Comparison of ENCODE assay signal across 8 cellular contexts in genomic region chr16:47258874-47259461, GRCh38.
DNase-seq lines count a peak whose midpoint lies in the region; ATAC-seq, FAIRE-seq and TF ChIP-seq lines count a peak whose summit lies in the region.

No MANE protein-coding gene starts in this region.

- H3K9me3 Mint-ChIP-seq in CD14-positive monocyte (no peaks in the 10 kb centered on the region), neural crest cell (peaks cover 2% of the 10 kb centered on the region)

- TF ChIP-seq CTCF in CD14-positive monocyte (IDR thresholded peaks at IDR 0.05) (peak; percentile 74), neural crest cell (conservative IDR thresholded peaks at IDR 0.05) (peak; percentile 74)

- no peak overlapping the region for H3K27ac Mint-ChIP-seq in CD14-positive monocyte
- no peak overlapping the region for H3K27ac Mint-ChIP-seq in neural crest cell (ENCODE audit: unreplicated experiment)

- intact Hi-C loops in CD14-positive monocyte (cut with micrococcal nuclease): no loop called here

- H3K36me3 Mint-ChIP-seq in CD14-positive monocyte (peaks cover 37 to 50% of the 10 kb centered on the region in 2 donors), neural crest cell (ENCODE audit: low read depth) (peaks cover 10% of the 10 kb centered on the region)

- ATAC-seq in GM19035 (IDR thresholded peaks at IDR 0.05; ENCODE audit: unreplicated experiment): no peak

- TF ChIP-seq POLR2A in GM12892 (IDR thresholded peaks at IDR 0.05; ENCODE audit: low read depth, low read length): no peak

- DNase-seq in CD14-positive monocyte (ENCODE audit: low spot score) (no peak), GM12892 (ENCODE audit: insufficient read length) (no peak), NCI-H1694 treated with DMSO at 0.1 percent for 48 hours (lab: John Stamatoyannopoulos, UW) (peak; percentile 18), cerebellar cortex (ENCODE audit: low spot score) (peak; percentile 13), neural crest cell (ENCODE audit: low read depth, low spot score) (no peak), putamen (ENCODE audit: low spot score) (no peak), nucleus accumbens (lab: John Stamatoyannopoulos, UW) (no peak)

- H3K27me3 Mint-ChIP-seq in CD14-positive monocyte (ENCODE audit: low read depth in 3 of 3) (peaks cover 0 to 2% (median 0%) of the 10 kb centered on the region in 3 donors), neural crest cell (ENCODE audit: low read depth) (no peaks in the 10 kb centered on the region)

- FAIRE-seq in GM12892 (lab: Jason Lieb, UNC): peak; percentile 82

- no peak overlapping the region for H3K4me3 Mint-ChIP-seq in CD14-positive monocyte
- H3K4me3 Mint-ChIP-seq in neural crest cell: no peak overlapping the region

- H3K4me1 Mint-ChIP-seq in CD14-positive monocyte (no peaks in the 10 kb centered on the region), neural crest cell (peaks cover 5% of the 10 kb centered on the region)

Comparison
In these comparisons a context has a peak if more than half of its experiments do, and no peak if none do; other contexts are left out.
1. DNase-seq: peak in NCI-H1694 treated with DMSO at 0.1 percent for 48 hours (single experiment) and cerebellar cortex (single experiment); none in CD14-positive monocyte (single experiment), GM12892 (single experiment), neural crest cell (single experiment), putamen (single experiment) and nucleus accumbens (0 of 56).